In the genomic region with DNA sequence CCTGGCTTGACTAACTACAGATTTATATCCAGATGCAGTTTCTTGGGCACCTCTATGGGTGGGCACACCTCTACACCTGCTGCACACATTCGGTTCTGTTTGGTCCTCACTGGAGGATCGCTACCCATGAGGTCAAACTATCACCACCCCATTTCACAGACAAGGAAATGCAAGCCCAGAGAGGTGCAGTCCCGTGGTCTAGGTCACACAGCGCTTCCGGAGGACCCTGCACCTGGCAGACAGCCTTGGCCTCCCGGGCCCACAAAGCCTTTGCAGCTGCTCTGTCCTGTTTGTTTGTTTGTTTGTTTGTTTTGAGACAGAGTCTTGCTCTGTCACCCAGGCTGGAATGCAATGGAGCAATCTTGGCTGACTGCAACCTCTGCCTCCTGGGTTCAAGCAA, we compare ENCODE assay signal across 8 cellular contexts. TPM values are rescaled to one million over a fixed set of nuclear protein-coding genes. Genes with fewer than 3 reads are reported as not detected.
"Had no signal": no experiment of that assay in that cellular context is flagged by ENCODE, and none has a peak within 500 bp of the region (broad histone marks: within the 10 kb centered on the region; RNA-seq: fewer than 3 reads in every experiment).

No MANE protein-coding gene starts in this region.

- FAIRE-seq: G401.6, GM12878, GM12891, GM12892, GM18507, GM19239 had no signal

- H3K4me3 ChIP-seq: GM12878 had no signal

- DNase-seq: GDM1, GF-D8 had no signal

- ATAC-seq: GM12878 had no signal

RNA-seq across cellular contexts. Expression of a gene that starts 39.3 kb away (rescaled TPM):
- total RNA-seq: GM12878 had no signal
